1 cellular context compared by ENCODE assay signal in genomic region chr9:77926314-77926959, GRCh38.
TF ChIP-seq lines count a peak whose summit lies in the region.

No MANE protein-coding gene starts in this region.

TF ChIP-seq in GM23338, 12 proteins besides CTCF, POLR2A, EP300 and RAD21 (continued from another document):
- TF ChIP-seq ZNF462 (CRISPR knock-in tag; IDR thresholded peaks at IDR 0.05) (no peak), NANOG (IDR thresholded peaks at IDR 0.05; ENCODE audit: borderline replicate concordance) (no peak), STAT1 (IDR thresholded peaks at IDR 0.05; ENCODE audit: unreplicated experiment) (no peak), CREB1 (CRISPR knock-in tag; IDR thresholded peaks at IDR 0.05; ENCODE audit: low read depth) (no peak), POLR2AphosphoS5 (IDR thresholded peaks at IDR 0.05; ENCODE audit: low read depth) (no peak), ZNF114 (CRISPR knock-in tag; IDR thresholded peaks at IDR 0.05) (no peak), ZNF331 (CRISPR knock-in tag; IDR thresholded peaks at IDR 0.05; ENCODE audit: low read depth) (no peak), EZH2phosphoT487 (IDR thresholded peaks at IDR 0.05; ENCODE audit: unreplicated experiment) (no peak)
